9 cellular contexts compared by ENCODE assay signal in the genomic region with DNA sequence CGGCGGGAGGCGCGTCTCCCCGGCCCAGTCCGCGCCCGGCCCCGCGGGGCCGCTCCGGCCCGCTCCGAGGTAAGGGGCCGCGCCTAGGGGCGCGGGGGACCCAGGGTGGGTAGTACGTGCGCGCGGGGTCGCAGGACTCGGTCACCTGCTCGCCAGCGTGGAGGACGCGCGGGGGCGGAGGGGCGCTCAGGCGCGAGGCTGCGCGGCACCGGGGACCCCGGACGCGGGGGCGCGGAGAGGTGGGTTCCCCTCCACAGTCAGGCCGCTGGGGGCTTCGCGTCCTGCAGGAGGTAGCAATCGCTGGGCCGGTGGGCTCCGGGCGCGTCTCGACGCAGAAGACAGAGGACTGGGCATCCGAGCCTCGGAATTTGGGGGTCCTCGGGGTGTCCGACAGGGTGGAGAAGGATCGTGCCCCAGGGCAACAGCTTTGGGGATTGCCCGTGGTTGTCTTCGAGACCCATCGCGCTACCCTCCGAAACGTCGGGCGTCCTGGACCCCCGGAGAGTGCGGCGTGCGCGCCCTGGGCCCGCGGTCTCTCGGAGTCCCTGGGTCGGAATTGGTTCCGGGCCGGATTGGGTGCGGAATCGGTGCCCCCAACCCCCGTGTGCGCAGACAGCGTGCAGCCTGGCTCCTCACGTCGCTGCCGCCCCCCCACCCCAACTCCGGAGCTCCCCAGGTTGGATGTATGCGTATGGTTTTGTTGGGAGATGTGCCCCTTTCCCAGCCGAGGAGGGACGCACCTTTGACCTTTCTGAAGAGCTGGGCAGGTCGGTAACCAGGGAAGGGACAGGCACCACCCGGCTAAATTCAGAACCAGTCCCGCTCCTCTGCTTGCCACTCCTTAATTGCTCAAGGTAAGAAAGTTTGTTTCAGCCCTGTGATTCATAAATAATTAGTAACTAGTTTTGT. TPM values are rescaled to one million over a fixed set of nuclear protein-coding genes. Genes with fewer than 3 reads are reported as not detected.
A peak's percentile ranks its signal among the peaks of the same experiment; 100 is the strongest.
DNase-seq lines count a peak whose midpoint lies in the region; ATAC-seq, FAIRE-seq and TF ChIP-seq lines count a peak whose summit lies in the region.
"Had no signal": no experiment of that assay in that cellular context is flagged by ENCODE, and none has a peak within 500 bp of the region (broad histone marks: within the 10 kb centered on the region; RNA-seq: fewer than 3 reads in every experiment).

No MANE protein-coding gene starts in this region.

- peak overlapping the region in 5 of 9 donors; percentile 14 to 55 (median 31) for H3K27ac Mint-ChIP-seq in naive thymus-derived CD4-positive, alpha-beta T cell

- 1% methylated on average over 44 of the region's 90 CpGs; no CpG with 5 or more reads in 1 of the 2 experiments for WGBS in H1 (ENCODE audit: extremely low coverage in 1 of 2, insufficient coverage in 1 of 2, insufficient read length in 1 of 2, insufficient replicate concordance in 2 of 2, low coverage in 1 of 2, low lambda C conversion rate in 2 of 2, missing lambda C conversion rate in 1 of 2), 2 experiments

- no peaks in the 10 kb centered on the region for H3K79me2 ChIP-seq in H1 (ENCODE audit: control insufficient read depth in 1 of 2, insufficient read depth in 2 of 2, low read length in 2 of 2)

- peak overlapping the region; percentile 90 to 96 for H3K4me2 ChIP-seq in H1 (ENCODE audit: insufficient read depth in 1 of 2, low read depth in 2 of 2, low read length in 2 of 2)

- no peak overlapping the region for H3K23ac ChIP-seq in H1 (ENCODE audit: insufficient read length)

- no peak overlapping the region for H3K56ac ChIP-seq in H1 (replicated peaks; ENCODE audit: insufficient read length, low read depth, low read length)

- FAIRE-seq in H1 (lab: Jason Lieb, UNC): no peak

- peaks cover 16% of the 10 kb centered on the region; the same call in 1 of the 2 replicates for H3K23me2 ChIP-seq in H1 (ENCODE audit: low read depth, low read length)

- TF ChIP-seq POLR2A in Peyer's patch (IDR thresholded peaks at IDR 0.05): peak; percentile 50 to 75
- TF ChIP-seq POLR2A in H1 (IDR thresholded peaks at IDR 0.05; ENCODE audit: control extremely low read depth in 1 of 2, low read depth in 2 of 2, low read length in 2 of 2): no peak

- no peak overlapping the region for H2AK5ac ChIP-seq in H1 (ENCODE audit: low read depth, low read length)

- H3K4me3 Mint-ChIP-seq in naive thymus-derived CD4-positive, alpha-beta T cell: peak overlapping the region; percentile 67 to 90 (median 82)

- no peak overlapping the region for H3K18ac ChIP-seq in H1 (ENCODE audit: extremely low read depth, low read length)

- no peak overlapping the region for H2BK5ac ChIP-seq in H1 (ENCODE audit: low read depth, low read length)

- H2BK20ac ChIP-seq in H1 (ENCODE audit: low read length): no peak overlapping the region

- H3K4me1 ChIP-seq in Peyer's patch (peaks cover 0 to 31% (median 3%) of the 10 kb centered on the region in 4 donors), H1 (replicated peaks in 1 of 4; ENCODE audit: control insufficient read depth in 3 of 4, insufficient read depth in 4 of 4, low read length in 3 of 4) (peaks cover 0 to 17% (median 6%) of the 10 kb centered on the region in 4 experiments; a peak in 5 of 7 replicates)
- H3K4me1 ChIP-seq in naive thymus-derived CD4-positive, alpha-beta T cell (ENCODE audit: control insufficient read depth in 2 of 2, insufficient read depth in 2 of 2, low read length in 2 of 2): peaks cover 0 to 12% of the 10 kb centered on the region in 2 donors

- H3K27ac ChIP-seq in Peyer's patch (peak overlapping the region; percentile 38 to 88 (median 81)), H1 (ENCODE audit: low read depth, low read length) (no peak overlapping the region)
- H3K27ac ChIP-seq in naive thymus-derived CD4-positive, alpha-beta T cell (ENCODE audit: low read depth, low read length): peak overlapping the region; percentile 30

- no peak overlapping the region for H4K5ac ChIP-seq in H1 (ENCODE audit: insufficient read length, low read depth, low read length)

- intact Hi-C loops in naive thymus-derived CD4-positive, alpha-beta T cell (cut with micrococcal nuclease): loop anchor here in 1 of 2 donors (5.0 kb wide), 1 partner anchor 208 kb away; no protein-coding TSS in a partner anchor

- H3K27me3 ChIP-seq in Peyer's patch: no peaks in the 10 kb centered on the region
- peaks cover 21 to 57% (median 47%) of the 10 kb centered on the region in 4 experiments for H3K27me3 ChIP-seq in H1 (replicated peaks in 1 of 4; ENCODE audit: control insufficient read depth in 3 of 4, extremely low read depth in 1 of 4, insufficient read depth in 3 of 4, low read length in 3 of 4)
- no peaks in the 10 kb centered on the region for H3K27me3 ChIP-seq in naive thymus-derived CD4-positive, alpha-beta T cell (ENCODE audit: control insufficient read depth in 2 of 2, insufficient read depth in 2 of 2, low read length in 2 of 2)

- H3K36me3 ChIP-seq in Peyer's patch (no peaks in the 10 kb centered on the region), H1 (ENCODE audit: control insufficient read depth in 2 of 4, insufficient read depth in 4 of 4, low read length in 3 of 4) (no peaks in the 10 kb centered on the region)
- no peaks in the 10 kb centered on the region for H3K36me3 ChIP-seq in naive thymus-derived CD4-positive, alpha-beta T cell (ENCODE audit: control insufficient read depth in 2 of 3, insufficient read depth in 3 of 3, low read length in 3 of 3)

- peak overlapping the region in 1 of 4 experiments; percentile 26; a peak in 1 of 7 replicates for H3K9ac ChIP-seq in H1 (replicated peaks in 1 of 4; ENCODE audit: extremely low read depth in 1 of 4, low read depth in 3 of 4, low read length in 3 of 4)

- H3K79me1 ChIP-seq in H1 (ENCODE audit: low read depth, low read length): no peaks in the 10 kb centered on the region

- H3K9me3 ChIP-seq in Peyer's patch (no peaks in the 10 kb centered on the region), H1 (ENCODE audit: insufficient read depth in 2 of 2, low read depth in 1 of 2, low read length in 1 of 2) (no peaks in the 10 kb centered on the region)
- H3K9me3 ChIP-seq in naive thymus-derived CD4-positive, alpha-beta T cell (ENCODE audit: control insufficient read depth in 2 of 3, low read length in 3 of 3): no peaks in the 10 kb centered on the region

- TF ChIP-seq CTCF in AG04449 (IDR thresholded peaks at IDR 0.05; ENCODE audit: insufficient read depth, low read length, missing control alignments) (no peak), Peyer's patch (IDR thresholded peaks at IDR 0.05) (no peak), H1 (IDR thresholded peaks at IDR 0.05; ENCODE audit: control extremely low read depth in 1 of 3, insufficient read depth in 1 of 3, low read depth in 1 of 3, low read length in 3 of 3) (no peak)

- no peak overlapping the region for H3K14ac ChIP-seq in H1 (ENCODE audit: insufficient read length)

- H2AFZ ChIP-seq in H1 (ENCODE audit: low read length): peak overlapping the region; percentile 40; the same call in 1 of the 2 replicates

- no peak for TF ChIP-seq RAD21 in H1 (IDR thresholded peaks at IDR 0.05 in 1 of 2, conservative IDR thresholded peaks at IDR 0.05 in 1 of 2; ENCODE audit: low read depth in 2 of 2, low read length in 2 of 2)

- POLR2A ChIA-PET in AG04449 (lab: Yijun Ruan, JAX): no interaction called here
- POLR2A ChIA-PET in H1 (lab: Charles Lee; ENCODE audit: partially characterized antibody): interaction anchor here (0.7 to 1.4 kb wide), 2 partner anchors 18 to 182 kb away, joined by 3 to 7 read pairs; a partner anchor contains a TSS
- POLR2A ChIA-PET in naive thymus-derived CD4-positive, alpha-beta T cell (lab: Charles Lee): interaction anchor here (0.8 kb wide), 1 partner anchor 20 kb away, joined by 3 read pairs; no protein-coding TSS in a partner anchor

- H2BK12ac ChIP-seq in H1 (ENCODE audit: low read depth, low read length): no peak overlapping the region

- H3K36me3 Mint-ChIP-seq in naive thymus-derived CD4-positive, alpha-beta T cell: peaks cover 0 to 9% (median 0%) of the 10 kb centered on the region in 5 donors

- H4K20me1 ChIP-seq in H1 (replicated peaks in 1 of 2; ENCODE audit: control insufficient read depth in 1 of 2, insufficient read depth in 2 of 2, low read length in 2 of 2): no peaks in the 10 kb centered on the region

- H2BK15ac ChIP-seq in H1 (ENCODE audit: low read length): no peak overlapping the region

- TF ChIP-seq EP300 in H1 (IDR thresholded peaks at IDR 0.05; ENCODE audit: borderline replicate concordance in 1 of 2, low read depth in 2 of 2, low read length in 2 of 2): no peak

- peak overlapping the region; percentile 69 for H3K4me3 ChIP-seq in AG04449 (ENCODE audit: low read depth, low read length)
- H3K4me3 ChIP-seq in Peyer's patch: peak overlapping the region; percentile 44 to 84 (median 60)
- H3K4me3 ChIP-seq in H1 (ENCODE audit: extremely low read depth in 1 of 4, insufficient read depth in 2 of 4, low read depth in 3 of 4, low read length in 4 of 4): peak overlapping the region; percentile 45 to 67 (median 50)
- peak overlapping the region; percentile 60 for H3K4me3 ChIP-seq in naive thymus-derived CD4-positive, alpha-beta T cell (ENCODE audit: low read length)

- H3K4ac ChIP-seq in H1 (replicated peaks; ENCODE audit: insufficient read length, low read depth, low read length): no peak overlapping the region

- H3K4me1 Mint-ChIP-seq in naive thymus-derived CD4-positive, alpha-beta T cell: peaks cover 6 to 46% (median 25%) of the 10 kb centered on the region in 7 donors

- CTCF ChIA-PET in AG04449 (lab: Yijun Ruan, JAX): interaction anchor here (1.0 to 1.3 kb wide), 6 partner anchors 12 to 211 kb away, joined by 3 to 6 read pairs (median 3); no protein-coding TSS in a partner anchor
- CTCF ChIA-PET in H1 (lab: Charles Lee; ENCODE audit: partially characterized antibody): interaction anchor here (0.6 to 1.3 kb wide), 5 partner anchors 9 to 214 kb away, joined by 3 read pairs; no protein-coding TSS in a partner anchor
- CTCF ChIA-PET in naive thymus-derived CD4-positive, alpha-beta T cell (lab: Charles Lee): no interaction called here

- peaks cover 0 to 57% (median 34%) of the 10 kb centered on the region in 5 donors for H3K27me3 Mint-ChIP-seq in naive thymus-derived CD4-positive, alpha-beta T cell

- no peak overlapping the region; the same call in 1 of the 2 replicates for H4K8ac ChIP-seq in H1 (ENCODE audit: extremely low read depth, insufficient read depth, low read length)

- peaks cover 0 to 1% (median 0%) of the 10 kb centered on the region in 11 donors for H3K9me3 Mint-ChIP-seq in naive thymus-derived CD4-positive, alpha-beta T cell

- no peak overlapping the region for H4K91ac ChIP-seq in H1 (replicated peaks; ENCODE audit: insufficient read length, low read length)

- DNase-seq in AG04449 (ENCODE audit: low read depth, low spot score) (no peak), Peyer's patch (peak in 2 of 3 donors; percentile 60 to 64), H1 (ENCODE audit: low read depth in 1 of 2, low spot score in 2 of 2) (peak in 1 of 2 experiments; percentile 59), NCI-H146 (lab: John Stamatoyannopoulos, UW) (no peak), superior temporal gyrus (ENCODE audit: extremely low spot score) (no peak), DMS79 treated with DMSO at 0.1 percent for 48 hours (lab: John Stamatoyannopoulos, UW) (no peak), NCI-H1417 (lab: John Stamatoyannopoulos, UW) (no peak)
- peak in 4 of 9 donors; percentile 2 to 28 (median 10) for DNase-seq in naive thymus-derived CD4-positive, alpha-beta T cell
- DNase-seq: NCI-H748 treated with DMSO at 0.1 percent for 48 hours had no signal

- no peak overlapping the region for H2BK120ac ChIP-seq in H1 (replicated peaks; ENCODE audit: low read depth, low read length)

- no peak for ATAC-seq in naive thymus-derived CD4-positive, alpha-beta T cell

RNA-seq across cellular contexts. Expression of a gene that starts 0.7 kb away (rescaled TPM):
- total RNA-seq in Peyer's patch: 10 to 100 TPM; 29.7 to 99.5 (median 95.5) TPM
- total RNA-seq in H1 (2021; fragmentation: NEBNext Ultra II Directional; extraction: Animal tissue kit (Norgen Biotek cat#: 25700)): 0.65 and 1.8 TPM in 2 replicates
- polyA plus RNA-seq in H1 (2011; rRNA removed): 1.9 TPM in 2 replicates
- polyA plus RNA-seq in H1 (2011; cell fraction: cytosol; rRNA removed): 1.5 TPM
- polyA plus RNA-seq in H1 (2011; cell fraction: nucleus; rRNA removed): 2.5 TPM
- 0.81 to 3.5 TPM (median 1.9 TPM) in 4 replicates for polyA plus RNA-seq in H1 (2012, experiment 1 of 2)
- polyA plus RNA-seq in H1 (2012, experiment 2 of 2): 0.34 TPM
- polyA plus RNA-seq in H1 (2013, experiment 1 of 2): 1.0 TPM
- polyA plus RNA-seq in H1 (2013, experiment 2 of 2): 0.90 TPM
- 2.2 and 2.3 TPM in 2 replicates for polyA minus RNA-seq in H1 (2011; rRNA and poly(A)+ RNA removed)
- 4.0 TPM for polyA minus RNA-seq in H1 (2011; cell fraction: cytosol; rRNA and poly(A)+ RNA removed)
- polyA minus RNA-seq in H1 (2011; cell fraction: nucleus; rRNA and poly(A)+ RNA removed): 2.3 TPM
- total RNA-seq in naive thymus-derived CD4-positive, alpha-beta T cell: 10 to 100 TPM in 2 of 5 experiments, 1 to 10 TPM in 3; 2.7 to 15.0 (median 8.9) TPM
- 1 to 10 TPM; 1.2 to 8.3 TPM for polyA plus RNA-seq in naive thymus-derived CD4-positive, alpha-beta T cell

Comparison
In these comparisons a context has a peak if more than half of its experiments do, and no peak if none do; other contexts are left out.
1. DNase-seq: peak in Peyer's patch (2 of 3); none in AG04449 (single experiment), NCI-H146 (single experiment), superior temporal gyrus (single experiment), DMS79 treated with DMSO at 0.1 percent for 48 hours (single experiment) and NCI-H1417 (0 of 3).
2. POLR2A ChIP-seq: peak in Peyer's patch (2 of 2); none in H1 (0 of 2).
3. Peak in every context shown above with its lines, with median percentiles within 50 percentile points of each other: H3K4me3 ChIP-seq.